12 cellular contexts compared by ENCODE assay signal in genomic region chr1:59005491-59006308, GRCh38.
A peak's percentile ranks its signal among the peaks of the same experiment; 100 is the strongest.
DNase-seq lines count a peak whose midpoint lies in the region; ATAC-seq, FAIRE-seq and TF ChIP-seq lines count a peak whose summit lies in the region.
"Had no signal": no experiment of that assay in that cellular context is flagged by ENCODE, and none has a peak within 500 bp of the region (broad histone marks: within the 10 kb centered on the region; RNA-seq: fewer than 3 reads in every experiment).

No MANE protein-coding gene starts in this region.

- H3K4me3 ChIP-seq in HepG2 (replicated peaks in 1 of 3; ENCODE audit: insufficient read depth in 1 of 3, low read depth in 2 of 3, low read length in 3 of 3) (no peak overlapping the region), pancreas (no peak overlapping the region)

- H2AFZ ChIP-seq in HepG2 (ENCODE audit: low read length), result no peak overlapping the region

- H3K27me3 Mint-ChIP-seq in effector memory CD8-positive, alpha-beta T cell, result no peaks in the 10 kb centered on the region

- DNase-seq in GM13976 (ENCODE audit: low spot score), result peak; percentile 31
- peak; percentile 28 for DNase-seq in GM20000 (ENCODE audit: low spot score)
- DNase-seq in effector memory CD8-positive, alpha-beta T cell, result no peak
- no peak for DNase-seq in DMS 273 (lab: John Stamatoyannopoulos, UW; ENCODE audit: unreplicated experiment)
- DNase-seq in HepG2 (ENCODE audit: low spot score), result no peak
- DNase-seq in pancreas, result no peak
- DNase-seq in HEK293T (ENCODE audit: extremely low spot score), result no peak
- DNase-seq: effector CD8-positive, alpha-beta T cell; occipital lobe had no signal

- H3K9me3 ChIP-seq in HepG2 (ENCODE audit: low read length) (no peaks in the 10 kb centered on the region), pancreas (no peaks in the 10 kb centered on the region)

- FAIRE-seq in HepG2 (lab: Jason Lieb, UNC), result no peak
- no peak for FAIRE-seq in pancreas (lab: Jason Lieb, UNC)
- FAIRE-seq: G401.6 had no signal

- no peak for TF ChIP-seq POLR2A in HepG2 (IDR thresholded peaks at IDR 0.05; ENCODE audit: insufficient read depth in 1 of 2, low read depth in 2 of 2, low read length in 2 of 2)

- in situ Hi-C loops in GM13976 (cut with MboI; ENCODE audit: low sequenced_read_pairs, unreplicated experiment), result no loop called here
- in situ Hi-C loops in HepG2 (cut with HindIII; ENCODE audit: extremely low pct_ligation_motif_present, low pct_unique_long_range_greater_than_20kb), result no loop called here

- ATAC-seq in HG03342 (IDR thresholded peaks at IDR 0.05; ENCODE audit: unreplicated experiment) (peak; percentile 46), HepG2 (no peak), pancreas (no peak)
- peak; percentile 74 for ATAC-seq in effector memory CD8-positive, alpha-beta T cell (replicated peaks)
- ATAC-seq: Right ventricle myocardium inferior had no signal

- CTCF ChIA-PET in HepG2 (lab: Yijun Ruan, JAX; ENCODE audit: low intra/inter-chr PET ratio, low total read pairs) (no interaction called here), HEK293T (lab: Yijun Ruan, JAX) (no interaction called here)

- H4K20me1 ChIP-seq in HepG2 (ENCODE audit: insufficient read depth, low read length), result no peaks in the 10 kb centered on the region

- no peaks in the 10 kb centered on the region for H3K79me2 ChIP-seq in HepG2 (ENCODE audit: insufficient read depth, low read length)

- peaks cover 31 to 40% of the 10 kb centered on the region in 2 donors for H3K4me1 Mint-ChIP-seq in effector memory CD8-positive, alpha-beta T cell (ENCODE audit: low read depth in 2 of 2)

- no peak overlapping the region for H3K4me2 ChIP-seq in HepG2 (ENCODE audit: low read depth, low read length)

- BruUV-seq in HepG2 (replicated peaks; lab: Mats Ljungman, UMichigan), result no TSS peak

- no peaks in the 10 kb centered on the region for H3K9me3 Mint-ChIP-seq in effector memory CD8-positive, alpha-beta T cell

- H3K36me3 ChIP-seq in HepG2 (replicated peaks in 1 of 2; ENCODE audit: control insufficient read depth in 1 of 2, insufficient read depth in 2 of 2, low read length in 2 of 2) (no peaks in the 10 kb centered on the region), pancreas (no peaks in the 10 kb centered on the region)

- no peak for TF ChIP-seq RAD21 in HepG2 (CRISPR knock-in tag; IDR thresholded peaks at IDR 0.05)

- H3K9ac ChIP-seq in HepG2 (ENCODE audit: insufficient read depth, low read depth, low read length), result no peak overlapping the region

- peak overlapping the region; percentile 78 to 96 for H3K27ac Mint-ChIP-seq in effector memory CD8-positive, alpha-beta T cell

- TF ChIP-seq CTCF in GM13976 (IDR thresholded peaks at IDR 0.05; ENCODE audit: borderline replicate concordance, control extremely low read depth, extremely low read depth, insufficient read depth, missing control alignments), result no peak
- TF ChIP-seq CTCF in GM20000 (IDR thresholded peaks at IDR 0.05; ENCODE audit: extremely low read depth, missing control alignments), result no peak
- no peak for TF ChIP-seq CTCF in HepG2 (CRISPR knock-in tag; IDR thresholded peaks at IDR 0.05)
- no peak for TF ChIP-seq CTCF in pancreas (IDR thresholded peaks at IDR 0.05)

- TF ChIP-seq EP300 in HepG2 (IDR thresholded peaks at IDR 0.05; ENCODE audit: low read depth in 2 of 2, low read length in 2 of 2) (no peak), HepG2 (CRISPR knock-in tag; IDR thresholded peaks at IDR 0.05; ENCODE audit: borderline replicate concordance) (no peak)

- no peaks in the 10 kb centered on the region for H3K36me3 Mint-ChIP-seq in effector memory CD8-positive, alpha-beta T cell (ENCODE audit: insufficient read depth)

- H3K27me3 ChIP-seq in HepG2 (ENCODE audit: control insufficient read depth in 1 of 2, insufficient read depth in 2 of 2, low read length in 2 of 2) (no peaks in the 10 kb centered on the region; a peak in 1 of 5 replicates), pancreas (no peaks in the 10 kb centered on the region)

- intact Hi-C loops in HepG2 (cut with micrococcal nuclease; ENCODE audit: unreplicated experiment) (no loop called here), pancreas (cut with DNase I) (no loop called here)

- POLR2A ChIA-PET in HepG2 (lab: Yijun Ruan, JAX) (no interaction called here), HEK293T (lab: Yijun Ruan, JAX) (no interaction called here)

- 0% methylated on average over 1 of the region's 1 CpG for WGBS in HepG2 (ENCODE audit: low lambda C conversion rate)
- 66 to 87% methylated on average over 1 of the region's 1 CpG for WGBS in pancreas, 2 donors

- H3K4me1 ChIP-seq in HepG2 (ENCODE audit: insufficient read depth, low read length) (no peaks in the 10 kb centered on the region), pancreas (no peaks in the 10 kb centered on the region)

- H3K27ac ChIP-seq in HepG2 (ENCODE audit: extremely low read length, insufficient read depth, low read length), result no peak overlapping the region
- no peak overlapping the region for H3K27ac ChIP-seq in pancreas

- H3K4me3 Mint-ChIP-seq in effector memory CD8-positive, alpha-beta T cell, result peak overlapping the region; percentile 12 to 62

TF ChIP-seq in HepG2, 621 proteins besides CTCF, POLR2A, EP300 and RAD21 (continues in another document):
- no peak for TF ChIP-seq AGO2 (optimal IDR thresholded peaks at IDR 0.05; ENCODE audit: low read depth, low read length)
- TF ChIP-seq ZNF891 (CRISPR knock-in tag; IDR thresholded peaks at IDR 0.05), result no peak
- no peak for TF ChIP-seq ZNF841 (CRISPR knock-in tag; IDR thresholded peaks at IDR 0.05; ENCODE audit: borderline replicate concordance)
- TF ChIP-seq ARNTL (CRISPR knock-in tag; IDR thresholded peaks at IDR 0.05), result no peak
- TF ChIP-seq CBX2 (IDR thresholded peaks at IDR 0.05; ENCODE audit: low read depth, low read length), result no peak
- TF ChIP-seq CBX2 (CRISPR knock-in tag; IDR thresholded peaks at IDR 0.05; ENCODE audit: low read depth), result no peak
- TF ChIP-seq ZBTB4 (CRISPR knock-in tag; IDR thresholded peaks at IDR 0.05; ENCODE audit: borderline replicate concordance), result no peak

TF ChIP-seq in HEK293T, 16 proteins besides CTCF, POLR2A, EP300 and RAD21:
- TF ChIP-seq TARDBP (IDR thresholded peaks at IDR 0.05), result no peak
- TF ChIP-seq L3MBTL2 (conservative IDR thresholded peaks at IDR 0.05), result no peak
- TF ChIP-seq CTBP1 (IDR thresholded peaks at IDR 0.05; ENCODE audit: borderline replicate concordance), result no peak
- no peak for TF ChIP-seq FOXM1 (IDR thresholded peaks at IDR 0.05; ENCODE audit: borderline replicate concordance)
- no peak for TF ChIP-seq FOXA1 (IDR thresholded peaks at IDR 0.05)
- no peak for TF ChIP-seq FOXK2 (IDR thresholded peaks at IDR 0.05)
- no peak for TF ChIP-seq SUZ12 (IDR thresholded peaks at IDR 0.05)
- TF ChIP-seq LEF1 (IDR thresholded peaks at IDR 0.05; ENCODE audit: borderline replicate concordance), result no peak
- TF ChIP-seq SP1 (IDR thresholded peaks at IDR 0.05), result no peak
- TF ChIP-seq ZNF384 (IDR thresholded peaks at IDR 0.05), result no peak
- TF ChIP-seq ELF4 (IDR thresholded peaks at IDR 0.05), result no peak
- no peak for TF ChIP-seq BHLHE40 (IDR thresholded peaks at IDR 0.05; ENCODE audit: borderline replicate concordance)

Comparison
In these comparisons a context has a peak if more than half of its experiments do, and no peak if none do; other contexts are left out.
1. DNase-seq: peak in GM13976 (single experiment) and GM20000 (single experiment); none in effector memory CD8-positive, alpha-beta T cell (0 of 3), DMS 273 (single experiment), HepG2 (single experiment), pancreas (0 of 6) and HEK293T (single experiment).
2. ATAC-seq: peak in HG03342 (single experiment) and effector memory CD8-positive, alpha-beta T cell (single experiment); none in HepG2 (single experiment) and pancreas (0 of 4).